ENCODE assay signal across 15 cellular contexts in genomic region chr1:14499312-14500040, GRCh38.
DNase-seq lines count a peak whose midpoint lies in the region; ATAC-seq and TF ChIP-seq lines count a peak whose summit lies in the region.
"Had no signal": no experiment of that assay in that cellular context is flagged by ENCODE, and none has a peak within 500 bp of the region (broad histone marks: within the 10 kb centered on the region; RNA-seq: fewer than 3 reads in every experiment).

No MANE protein-coding gene starts in this region.

- no peak overlapping the region for H3K18ac ChIP-seq in H9 (ENCODE audit: insufficient read length, low read depth, low read length)
- peak overlapping the region; percentile 79 for H3K18ac ChIP-seq in neuronal stem cell (ENCODE audit: low read length)

- H3F3A ChIP-seq in PC-3 (ENCODE audit: low read length, unreplicated experiment): no peaks in the 10 kb centered on the region

- H3K9ac ChIP-seq in H9 (ENCODE audit: extremely low read depth, insufficient read length, low read length) (no peak overlapping the region), PC-3 (ENCODE audit: low read length) (peak overlapping the region; percentile 33; the same call in 1 of the 2 replicates), neuronal stem cell (ENCODE audit: low read depth, low read length, poor library complexity) (no peak overlapping the region)

- H3K23ac ChIP-seq in H9 (ENCODE audit: insufficient read length, low read depth, low read length): no peak overlapping the region
- no peak overlapping the region for H3K23ac ChIP-seq in neuronal stem cell (ENCODE audit: low read depth, low read length, poor library complexity)

- H3K4me3 ChIP-seq in PC-3 (ENCODE audit: low read length): no peak overlapping the region
- no peak overlapping the region for H3K4me3 ChIP-seq in neuronal stem cell (ENCODE audit: low read length in 2 of 2)

- TF ChIP-seq CTCF in C4-2B (conservative IDR thresholded peaks at IDR 0.05) (no peak), H9 (conservative IDR thresholded peaks at IDR 0.05) (no peak), PC-3 (conservative IDR thresholded peaks at IDR 0.05; ENCODE audit: low read depth, low read length) (no peak)

- H3K4me1 ChIP-seq in H9 (ENCODE audit: insufficient read depth, low read length) (no peaks in the 10 kb centered on the region), PC-3 (ENCODE audit: insufficient read depth, low read length) (peaks cover 23% of the 10 kb centered on the region), neuronal stem cell (ENCODE audit: control insufficient read depth in 2 of 2, insufficient read depth in 1 of 2, low read depth in 1 of 2, low read length in 2 of 2) (peaks cover 3 to 11% of the 10 kb centered on the region in 2 donors)

- peaks cover 4% of the 10 kb centered on the region; the same call in 1 of the 2 replicates for H3K27me3 Mint-ChIP-seq in H9 (ENCODE audit: low read depth)

- peaks cover 15 to 17% of the 10 kb centered on the region in 2 experiments for H3K4me1 Mint-ChIP-seq in H9
- H3K4me1 Mint-ChIP-seq: B cell, IgD-negative memory B cell had no signal

- H3K23me2 ChIP-seq in H9 (ENCODE audit: insufficient read length, low read depth, low read length, poor library complexity, severe bottlenecking): no peaks in the 10 kb centered on the region

- no peaks in the 10 kb centered on the region for H4K20me1 ChIP-seq in H9 (ENCODE audit: control insufficient read depth, insufficient read depth, insufficient read length)
- H4K20me1 ChIP-seq in PC-3 (ENCODE audit: low read length): no peaks in the 10 kb centered on the region

- H3K27ac ChIP-seq in C4-2B: peak overlapping the region; percentile 93
- no peak overlapping the region for H3K27ac ChIP-seq in H9 (ENCODE audit: insufficient read length, low read depth, low read length)
- H3K27ac ChIP-seq in PC-3 (ENCODE audit: low read length): peak overlapping the region; percentile 64
- no peak overlapping the region for H3K27ac ChIP-seq in neuronal stem cell (replicated peaks; ENCODE audit: low read length)

- no peak overlapping the region for H4K91ac ChIP-seq in H9 (ENCODE audit: insufficient read length, low read depth, low read length)
- H4K91ac ChIP-seq in neuronal stem cell (ENCODE audit: low read depth, low read length, poor library complexity): no peak overlapping the region

- H3K27me3 ChIP-seq in H9 (ENCODE audit: insufficient read depth, low read length) (no peaks in the 10 kb centered on the region), PC-3 (ENCODE audit: low read length) (no peaks in the 10 kb centered on the region), neuronal stem cell (ENCODE audit: control insufficient read depth in 3 of 3, insufficient read depth in 3 of 3, low read depth in 1 of 3, low read length in 3 of 3) (no peaks in the 10 kb centered on the region)

- no TSS peak for BruUV-seq in PC-3 (replicated peaks; lab: Mats Ljungman, UMichigan)

- no peak overlapping the region for H2BK20ac ChIP-seq in H9 (ENCODE audit: low read depth, low read length, poor library complexity, severe bottlenecking)

- H3K14ac ChIP-seq in H9 (ENCODE audit: insufficient read depth, low read length) (no peak overlapping the region), neuronal stem cell (ENCODE audit: low read length) (no peak overlapping the region)

- CTCF ChIA-PET in PC-3 (lab: Charles Lee): no interaction called here

- peak overlapping the region; percentile 32 for H2AFZ ChIP-seq in H9 (ENCODE audit: low read length)
- H2AFZ ChIP-seq in PC-3 (ENCODE audit: low read length): no peak overlapping the region
- no peak overlapping the region for H2AFZ ChIP-seq in neuronal stem cell (ENCODE audit: low read length)

- ATAC-seq in PC-3: no peak
- no peak for ATAC-seq in activated naive CD4-positive, alpha-beta T cell treated with anti-CD3 and anti-CD28 coated beads, Interleukin-2, amount 50 U/mL, for 72 hours
- ATAC-seq: CD8-positive, alpha-beta T cell; HCT116 had no signal

- H2AK5ac ChIP-seq in H9 (ENCODE audit: insufficient read length, low read length): no peak overlapping the region
- no peak overlapping the region for H2AK5ac ChIP-seq in neuronal stem cell (ENCODE audit: low read depth, low read length)

- H3K79me1 ChIP-seq in H9 (ENCODE audit: insufficient read depth, low read depth, low read length, poor library complexity, severe bottlenecking): no peaks in the 10 kb centered on the region
- H3K79me1 ChIP-seq in neuronal stem cell (ENCODE audit: low read depth, low read length): no peaks in the 10 kb centered on the region

- H3K9me3 ChIP-seq in H9 (ENCODE audit: control insufficient read depth, low read depth, low read length) (no peaks in the 10 kb centered on the region), PC-3 (ENCODE audit: low read length) (no peaks in the 10 kb centered on the region), neuronal stem cell (replicated peaks in 1 of 2; ENCODE audit: control insufficient read depth in 2 of 2, insufficient read depth in 1 of 2, low read depth in 1 of 2, low read length in 2 of 2) (peaks cover 0 to 7% of the 10 kb centered on the region in 2 donors)

- POLR2A ChIA-PET in PC-3 (lab: Charles Lee; ENCODE audit: unreplicated experiment): interaction anchor here (0.6 kb wide), 1 partner anchor 18 kb away, joined by 4 read pairs; no protein-coding TSS in a partner anchor

- H2BK5ac ChIP-seq in H9 (ENCODE audit: insufficient read length, low read length) (no peak overlapping the region), neuronal stem cell (ENCODE audit: low read length) (no peak overlapping the region)

- H3T11ph ChIP-seq in H9 (ENCODE audit: low read length): no peak overlapping the region

- H4K5ac ChIP-seq in H9 (ENCODE audit: insufficient read length, low read depth, low read length): no peak overlapping the region

- no peak overlapping the region for H3K4me3 Mint-ChIP-seq in H9
- H3K4me3 Mint-ChIP-seq: B cell; CD14-positive monocyte; CD8-positive, alpha-beta T cell; IgD-negative memory B cell had no signal

- H2BK12ac ChIP-seq in H9 (ENCODE audit: insufficient read length, low read depth, low read length) (no peak overlapping the region), neuronal stem cell (ENCODE audit: low read length) (no peak overlapping the region)

- no peak overlapping the region for H3K56ac ChIP-seq in H9 (ENCODE audit: insufficient read length, low read depth, low read length)

- H3K9me3 Mint-ChIP-seq in H9: no peaks in the 10 kb centered on the region
- H3K9me3 Mint-ChIP-seq in activated naive CD4-positive, alpha-beta T cell treated with anti-CD3 and anti-CD28 coated beads, Interleukin-2, amount 50 U/mL, for 72 hours: no peaks in the 10 kb centered on the region
- H3K9me3 Mint-ChIP-seq: CD8-positive, alpha-beta T cell had no signal

- H3K4me2 ChIP-seq in H9 (ENCODE audit: insufficient read depth, insufficient read length, low read length) (no peak overlapping the region), PC-3 (ENCODE audit: low read length) (peak overlapping the region; percentile 65), neuronal stem cell (ENCODE audit: insufficient read depth, low read length, poor library complexity, severe bottlenecking) (no peak overlapping the region)

- no peak overlapping the region; a peak in 1 of 7 replicates for H3K27ac Mint-ChIP-seq in H9
- H3K27ac Mint-ChIP-seq in activated naive CD4-positive, alpha-beta T cell treated with anti-CD3 and anti-CD28 coated beads, Interleukin-2, amount 50 U/mL, for 72 hours: no peak overlapping the region
- H3K27ac Mint-ChIP-seq: B cell; CD14-positive monocyte; CD8-positive, alpha-beta T cell; IgD-negative memory B cell had no signal

- H2BK120ac ChIP-seq in H9 (ENCODE audit: low read depth, low read length, poor library complexity, severe bottlenecking) (no peak overlapping the region), neuronal stem cell (ENCODE audit: low read depth, low read length) (no peak overlapping the region)

- no CpG with 5 or more reads among the region's 9 CpGs for WGBS in H9 (ENCODE audit: extremely low coverage, insufficient read length, low lambda C conversion rate)
- no CpG with 5 or more reads among the region's 9 CpGs for WGBS in neuronal stem cell (ENCODE audit: extremely low coverage in 2 of 2, insufficient read length in 2 of 2, insufficient replicate concordance in 1 of 2), 2 donors

- DNase-seq in H9: no peak
- DNase-seq in PC-3: no peak
- no peak for DNase-seq in neuronal stem cell (ENCODE audit: low spot score)
- no peak for DNase-seq in activated naive CD4-positive, alpha-beta T cell treated with anti-CD3 and anti-CD28 coated beads, Interleukin-2, amount 50 U/mL, for 72 hours (ENCODE audit: low spot score in 2 of 2)
- no peak for DNase-seq in foreskin melanocyte
- DNase-seq in activated CD4-positive, alpha-beta T cell treated with anti-CD3 and anti-CD28 coated beads for 48 hours: no peak
- DNase-seq: CD8-positive, alpha-beta T cell; COR-L47; DMS53; GF-D8 had no signal

- intact Hi-C loops in PC-3 (cut with micrococcal nuclease): loop anchor here (1.0 kb wide), 3 partner anchors 13 to 364 kb away; no protein-coding TSS in a partner anchor

- H3K79me2 ChIP-seq in H9 (ENCODE audit: insufficient read depth, low read length) (no peaks in the 10 kb centered on the region), PC-3 (ENCODE audit: low read length) (no peaks in the 10 kb centered on the region)

- no peaks in the 10 kb centered on the region for H3K9me2 ChIP-seq in PC-3 (replicated peaks; ENCODE audit: low read length)

- no peaks in the 10 kb centered on the region for H3K36me3 Mint-ChIP-seq in H9 (ENCODE audit: insufficient read depth in 1 of 3, low read depth in 3 of 3)
- no peaks in the 10 kb centered on the region for H3K36me3 Mint-ChIP-seq in activated naive CD4-positive, alpha-beta T cell treated with anti-CD3 and anti-CD28 coated beads, Interleukin-2, amount 50 U/mL, for 72 hours
- H3K36me3 Mint-ChIP-seq: CD14-positive monocyte; CD8-positive, alpha-beta T cell; IgD-negative memory B cell had no signal

- H4K8ac ChIP-seq in H9 (replicated peaks; ENCODE audit: insufficient read length, low read depth, low read length) (no peak overlapping the region), neuronal stem cell (ENCODE audit: low read depth, low read length) (no peak overlapping the region)

- H3K36me3 ChIP-seq in PC-3 (ENCODE audit: low read depth, low read length): no peaks in the 10 kb centered on the region
- no peaks in the 10 kb centered on the region for H3K36me3 ChIP-seq in neuronal stem cell (replicated peaks in 1 of 2; ENCODE audit: control insufficient read depth in 2 of 2, insufficient read depth in 2 of 2, low read length in 2 of 2)

- H3K4ac ChIP-seq in H9 (ENCODE audit: low read depth, low read length): no peak overlapping the region
- no peak overlapping the region for H3K4ac ChIP-seq in neuronal stem cell (ENCODE audit: low read length)

- no peak overlapping the region for H2BK15ac ChIP-seq in H9 (ENCODE audit: low read depth, low read length)
- no peak overlapping the region for H2BK15ac ChIP-seq in neuronal stem cell (ENCODE audit: low read length)

Comparison
In these comparisons a context has a peak if more than half of its experiments do, and no peak if none do; other contexts are left out.
1. H3K27ac ChIP-seq: peak in C4-2B (single experiment) and PC-3 (single experiment); none in H9 (single experiment) and neuronal stem cell (single experiment).